ENCODE assay signal across 1 cellular context in genomic region chr11:65718964-65719492, GRCh38.
TF ChIP-seq lines count a peak whose summit lies in the region.

No MANE protein-coding gene starts in this region.

TF ChIP-seq in HepG2, 621 proteins besides CTCF, POLR2A, EP300 and RAD21:
- TF ChIP-seq RBFOX2 (IDR thresholded peaks at IDR 0.05; ENCODE audit: low read depth, low read length), result peak; percentile 43; the same call in 1 of the 2 replicates
- no peak for TF ChIP-seq JARID2 (CRISPR knock-in tag; IDR thresholded peaks at IDR 0.05; ENCODE audit: insufficient replicate concordance)
- TF ChIP-seq AGO2 (optimal IDR thresholded peaks at IDR 0.05; ENCODE audit: low read depth, low read length), result peak; percentile 69
- peak; percentile 40; the same call in 1 of the 2 replicates for TF ChIP-seq ZFX (CRISPR knock-in tag; IDR thresholded peaks at IDR 0.05; ENCODE audit: low read depth)
- TF ChIP-seq MTA1 (CRISPR knock-in tag; IDR thresholded peaks at IDR 0.05; ENCODE audit: borderline replicate concordance), result 0 out of 2 replicates have a peak, but pooled peaks have one; percentile 27
- TF ChIP-seq HNRNPL (IDR thresholded peaks at IDR 0.05; ENCODE audit: low read depth, low read length), result 0 out of 2 replicates have a peak, but pooled peaks have one; percentile 26
- no peak for TF ChIP-seq SALL1 (CRISPR knock-in tag; IDR thresholded peaks at IDR 0.05)
- TF ChIP-seq NRL (CRISPR knock-in tag; IDR thresholded peaks at IDR 0.05; ENCODE audit: borderline replicate concordance), result peak; percentile 44; the same call in 1 of the 2 replicates
- no peak for TF ChIP-seq ZNF563 (CRISPR knock-in tag; IDR thresholded peaks at IDR 0.05)
